21 cellular contexts compared by ENCODE assay signal in the genomic region with DNA sequence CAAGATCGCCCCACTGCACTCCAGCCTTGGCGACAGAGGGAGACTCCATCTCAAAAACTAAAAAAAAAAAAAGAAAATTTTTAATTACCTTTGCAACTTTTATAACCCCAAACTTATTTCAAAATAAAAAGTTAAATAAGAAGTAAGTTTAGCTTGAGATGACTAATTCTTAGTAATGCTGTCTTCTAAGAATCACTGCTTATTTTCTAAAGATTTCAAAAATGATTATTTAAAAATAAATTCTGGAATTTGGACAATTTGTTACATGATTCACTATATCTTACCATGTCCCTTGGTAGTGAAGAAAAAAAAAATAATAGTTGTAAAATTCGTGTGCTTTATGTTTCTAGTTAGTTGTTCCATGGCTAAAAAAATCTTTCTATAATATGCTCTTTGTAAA.
"Had no signal": no experiment of that assay in that cellular context is flagged by ENCODE, and none has a peak within 500 bp of the region (broad histone marks: within the 10 kb centered on the region; RNA-seq: fewer than 3 reads in every experiment).

No MANE protein-coding gene starts in this region.

- H3K4me3 ChIP-seq: esophagus squamous epithelium, right lobe of liver, tibial artery had no signal

- H3K27me3 ChIP-seq: esophagus squamous epithelium, right lobe of liver, tibial artery had no signal

- ATAC-seq: effector memory CD8-positive, alpha-beta T cell; left cardiac atrium; natural killer cell treated with Interleukin-12 subunit alpha and Interleukin-12 subunit beta and Interleukin-15 and Interleukin-18, amount 100 ng/mL, for 72 hours; right lobe of liver; stimulated activated effector memory CD8-positive, alpha-beta T cell treated with anti-CD3 and anti-CD28 coated beads, Interleukin-12 subunit alpha, Interleukin-12 subunit beta, amount 100 ng/mL, for 72 hours; stimulated activated naive CD8-positive, alpha-beta T cell treated with anti-CD3 and anti-CD28 coated beads, Interleukin-15, amount 100 ng/mL, for 72 hours; T-cell had no signal

- FAIRE-seq: astrocyte, colon, small intestine, TTC549 had no signal

- H3K36me3 ChIP-seq: esophagus squamous epithelium, right lobe of liver, tibial artery had no signal

- H3K27ac ChIP-seq: esophagus squamous epithelium, right lobe of liver, tibial artery had no signal

- H3K4me1 ChIP-seq: esophagus squamous epithelium, right lobe of liver, tibial artery had no signal

- H3K9me3 ChIP-seq: esophagus squamous epithelium, right lobe of liver, tibial artery had no signal

- DNase-seq: activated CD4-positive, alpha-beta T cell treated with anti-CD3 and anti-CD28 coated beads for 1 hour; activated CD4-positive, alpha-beta T cell treated with anti-CD3 and anti-CD28 coated beads, Interleukin-2, amount 50 U/mL, for 1 hour; activated T-cell treated with anti-CD3 and anti-CD28 coated beads, Interleukin-2, amount 50 U/mL, for 1 hour; effector memory CD8-positive, alpha-beta T cell; esophagus squamous epithelium; foreskin melanocyte; glutamatergic neuron; hippocampal formation; left cardiac atrium; posterior cingulate gyrus; right lobe of liver; small intestine; stimulated activated CD4-positive, alpha-beta T cell treated with anti-CD3 and anti-CD28 coated beads, Interleukin-2, amount 100 ng/mL, for 24 hours; stimulated activated naive CD8-positive, alpha-beta T cell treated with anti-CD3 and anti-CD28 coated beads, Interleukin-15, amount 100 ng/mL, for 72 hours; T-cell; tibial artery had no signal
